Comparison of ENCODE assay signal across 9 cellular contexts in genomic region chr5:110916373-110917049, GRCh38.
DNase-seq lines count a peak whose midpoint lies in the region; ATAC-seq and TF ChIP-seq lines count a peak whose summit lies in the region.
"Had no signal": no experiment of that assay in that cellular context is flagged by ENCODE, and none has a peak within 500 bp of the region (broad histone marks: within the 10 kb centered on the region; RNA-seq: fewer than 3 reads in every experiment).

No MANE protein-coding gene starts in this region.

- intact Hi-C loops in thyroid gland (cut with DNase I), result no loop called here

- H3K9me3 ChIP-seq in thyroid gland, result no peaks in the 10 kb centered on the region

- H3K36me3 ChIP-seq in thyroid gland, result no peaks in the 10 kb centered on the region

- H3K27ac ChIP-seq in coronary artery (peak overlapping the region; percentile 9 to 31), thyroid gland (no peak overlapping the region)

- no peaks in the 10 kb centered on the region for H3K27me3 ChIP-seq in thyroid gland

- no peak for TF ChIP-seq POLR2A in thyroid gland (IDR thresholded peaks at IDR 0.05)

- peak; percentile 64 for DNase-seq in HS-27A (ENCODE audit: low read depth)
- no peak for DNase-seq in coronary artery (ENCODE audit: low spot score)
- peak; percentile 86 for DNase-seq in renal cortical epithelial cell (ENCODE audit: low read depth)
- DNase-seq in thyroid gland, result no peak
- no peak for DNase-seq in stimulated activated CD4-positive, alpha-beta T cell treated with anti-CD3 and anti-CD28 coated beads, Interleukin-15, amount 100 ng/mL, for 24 hours
- DNase-seq in activated effector memory CD4-positive, alpha-beta T cell treated with anti-CD3 and anti-CD28 coated beads, Interleukin-2, amount 50 U/mL, for 16 hours, result no peak
- DNase-seq: activated CD4-positive, alpha-beta T cell treated with anti-CD3 and anti-CD28 coated beads for 48 hours had no signal

- peak; percentile 47 for ATAC-seq in GM19324 (IDR thresholded peaks at IDR 0.05; ENCODE audit: low FRiP score, unreplicated experiment)
- no peak for ATAC-seq in HG02678 (IDR thresholded peaks at IDR 0.05; ENCODE audit: unreplicated experiment)

- no peaks in the 10 kb centered on the region for H3K4me1 ChIP-seq in thyroid gland

- 65 to 69% methylated on average over 6 of the region's 6 CpGs for WGBS in thyroid gland, 2 donors

- TF ChIP-seq CTCF in coronary artery (IDR thresholded peaks at IDR 0.05) (no peak), thyroid gland (IDR thresholded peaks at IDR 0.05) (no peak)

- H3K4me3 ChIP-seq in coronary artery (no peak overlapping the region), thyroid gland (replicated peaks in 1 of 3) (no peak overlapping the region)

Comparison
In these comparisons a context has a peak if more than half of its experiments do, and no peak if none do; other contexts are left out.
1. DNase-seq: peak in HS-27A (single experiment) and renal cortical epithelial cell (single experiment); none in coronary artery (single experiment), thyroid gland (0 of 2), stimulated activated CD4-positive, alpha-beta T cell treated with anti-CD3 and anti-CD28 coated beads, Interleukin-15, amount 100 ng/mL, for 24 hours (single experiment) and activated effector memory CD4-positive, alpha-beta T cell treated with anti-CD3 and anti-CD28 coated beads, Interleukin-2, amount 50 U/mL, for 16 hours (single experiment).
2. H3K27ac ChIP-seq: peak in coronary artery (2 of 2); none in thyroid gland (0 of 3).